10 cellular contexts compared by ENCODE assay signal in the genomic region with DNA sequence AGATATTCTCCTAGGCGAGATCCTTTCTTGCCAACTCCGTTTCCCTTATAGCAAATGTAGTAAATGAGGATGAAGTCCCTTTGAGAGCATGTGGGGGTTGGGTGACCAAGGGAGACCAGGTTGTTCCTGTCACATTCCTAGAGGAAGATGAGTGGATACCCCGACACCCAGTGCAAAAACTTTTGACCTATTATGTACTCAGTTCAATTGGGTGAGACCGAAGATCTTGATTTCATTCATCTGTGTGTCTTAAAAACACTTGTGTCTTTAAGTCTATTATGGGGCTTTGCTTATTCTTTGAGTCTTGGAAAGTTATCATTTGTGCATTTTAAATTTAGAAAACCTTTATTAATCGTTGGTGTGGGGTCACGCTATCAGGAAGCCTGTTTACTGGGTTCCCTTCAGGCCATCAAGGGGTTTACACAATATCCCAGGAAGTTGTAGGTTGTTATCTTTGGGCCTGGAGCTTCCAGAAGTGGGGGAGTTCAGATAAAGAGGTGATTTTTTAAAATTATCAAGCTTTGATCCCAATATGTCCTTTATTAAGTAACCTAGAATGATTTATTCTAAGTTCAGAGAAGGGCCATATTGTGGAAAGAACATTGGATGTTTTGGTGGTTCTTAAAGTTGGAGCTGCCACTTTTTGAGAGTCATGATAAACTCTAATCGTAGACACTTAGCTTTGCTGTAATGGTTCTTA. TPM values are rescaled to one million over a fixed set of nuclear protein-coding genes. Genes with fewer than 3 reads are reported as not detected.
DNase-seq lines count a peak whose midpoint lies in the region; ATAC-seq and TF ChIP-seq lines count a peak whose summit lies in the region.
"Had no signal": no experiment of that assay in that cellular context is flagged by ENCODE, and none has a peak within 500 bp of the region (broad histone marks: within the 10 kb centered on the region; RNA-seq: fewer than 3 reads in every experiment).

No MANE protein-coding gene starts in this region.

- no peak for TF ChIP-seq CTCF in retinal pigment epithelial cell (conservative IDR thresholded peaks at IDR 0.05; ENCODE audit: low read depth, low read length)

- no peak for ATAC-seq in activated CD4-positive, CD25-positive, alpha-beta regulatory T cell treated with anti-CD3 and anti-CD28 coated beads, Interleukin-2, amount 50 U/mL, for 24 hours

- H3K9ac ChIP-seq in ES-I3 (ENCODE audit: low read depth, low read length) = peak overlapping the region; percentile 84; the same call in 1 of the 2 replicates

- peaks cover 26% of the 10 kb centered on the region for H3K4me1 ChIP-seq in ES-I3 (ENCODE audit: insufficient read depth, low read length)

- H3K27ac Mint-ChIP-seq in activated T-helper 1 cell treated with anti-CD3 and anti-CD28 coated beads, Interleukin-12 subunit alpha, Interleukin-12 subunit beta, Interleukin-2, Interleukin-4 antibody, amounts not matched to agents 30 ng/mL and 10 ng/mL and 1 ng/mL, durations not matched to agents 14 hours and 24 hours and 36 hours = no peak overlapping the region
- H3K27ac Mint-ChIP-seq: activated T-cell treated with anti-CD3 and anti-CD28 coated beads, Interleukin-2, amount 50 U/mL, for 24 hours had no signal

- H3K9me3 ChIP-seq in ES-I3 (ENCODE audit: control insufficient read depth, insufficient read depth, low read length) = no peaks in the 10 kb centered on the region

- no peak for DNase-seq in activated T-helper 1 cell treated with anti-CD3 and anti-CD28 coated beads, Interleukin-12 subunit alpha, Interleukin-12 subunit beta, Interleukin-2, Interleukin-4 antibody, amounts not matched to agents 30 ng/mL and 10 ng/mL and 1 ng/mL, durations not matched to agents 14 hours and 24 hours and 36 hours (ENCODE audit: low spot score)
- DNase-seq in glomerular visceral epithelial cell (ENCODE audit: extremely low spot score) (peak; percentile 22), retinal pigment epithelial cell (ENCODE audit: low read depth) (no peak), T-helper 9 cell (no peak)
- no peak for DNase-seq in stimulated activated CD4-positive, alpha-beta T cell treated with anti-CD3 and anti-CD28 coated beads, Interleukin-4, amount 100 ng/mL, for 24 hours
- no peak for DNase-seq in stimulated activated CD4-positive, alpha-beta T cell treated with anti-CD3 and anti-CD28 coated beads, Interleukin-2, amount 100 ng/mL, for 48 hours
- DNase-seq: activated T-cell treated with anti-CD3 and anti-CD28 coated beads, Interleukin-2, amount 50 U/mL, for 24 hours; NCI-H2081 had no signal

- H3K4me1 Mint-ChIP-seq in activated T-helper 1 cell treated with anti-CD3 and anti-CD28 coated beads, Interleukin-12 subunit alpha, Interleukin-12 subunit beta, Interleukin-2, Interleukin-4 antibody, amounts not matched to agents 30 ng/mL and 10 ng/mL and 1 ng/mL, durations not matched to agents 14 hours and 24 hours and 36 hours (ENCODE audit: low read depth) = peaks cover 12% of the 10 kb centered on the region

- H3K27me3 Mint-ChIP-seq in activated T-helper 1 cell treated with anti-CD3 and anti-CD28 coated beads, Interleukin-12 subunit alpha, Interleukin-12 subunit beta, Interleukin-2, Interleukin-4 antibody, amounts not matched to agents 30 ng/mL and 10 ng/mL and 1 ng/mL, durations not matched to agents 14 hours and 24 hours and 36 hours (ENCODE audit: insufficient read depth) = peaks cover 53% of the 10 kb centered on the region

- H3K9me3 Mint-ChIP-seq in activated T-helper 1 cell treated with anti-CD3 and anti-CD28 coated beads, Interleukin-12 subunit alpha, Interleukin-12 subunit beta, Interleukin-2, Interleukin-4 antibody, amounts not matched to agents 30 ng/mL and 10 ng/mL and 1 ng/mL, durations not matched to agents 14 hours and 24 hours and 36 hours = no peaks in the 10 kb centered on the region
- H3K9me3 Mint-ChIP-seq: activated T-cell treated with anti-CD3 and anti-CD28 coated beads, Interleukin-2, amount 50 U/mL, for 24 hours had no signal

- intact Hi-C loops in activated T-helper 1 cell treated with anti-CD3 and anti-CD28 coated beads, Interleukin-12 subunit alpha, Interleukin-12 subunit beta, Interleukin-2, Interleukin-4 antibody, amounts not matched to agents 30 ng/mL and 10 ng/mL and 1 ng/mL, durations not matched to agents 14 hours and 24 hours and 36 hours (cut with micrococcal nuclease) = loop anchor here (5.0 to 10.0 kb wide), 4 partner anchors 37 to 547 kb away; a partner anchor contains a TSS

- 0 out of 2 replicates have a peak, but pooled peaks cover 6% of the 10 kb centered on the region for H3K36me3 ChIP-seq in ES-I3 (ENCODE audit: insufficient read depth, low read length)

- H3K4me3 ChIP-seq in retinal pigment epithelial cell (ENCODE audit: low read length) = peak overlapping the region; percentile 85

- H3K4me3 Mint-ChIP-seq in activated T-helper 1 cell treated with anti-CD3 and anti-CD28 coated beads, Interleukin-12 subunit alpha, Interleukin-12 subunit beta, Interleukin-2, Interleukin-4 antibody, amounts not matched to agents 30 ng/mL and 10 ng/mL and 1 ng/mL, durations not matched to agents 14 hours and 24 hours and 36 hours = peak overlapping the region; percentile 51

- peaks cover 2% of the 10 kb centered on the region for H3K36me3 Mint-ChIP-seq in activated T-helper 1 cell treated with anti-CD3 and anti-CD28 coated beads, Interleukin-12 subunit alpha, Interleukin-12 subunit beta, Interleukin-2, Interleukin-4 antibody, amounts not matched to agents 30 ng/mL and 10 ng/mL and 1 ng/mL, durations not matched to agents 14 hours and 24 hours and 36 hours (ENCODE audit: low read depth)

RNA-seq across cellular contexts. Expression of a gene that starts 2.8 kb away (rescaled TPM):
- 27.6 and 29.6 TPM in 2 replicates for total RNA-seq in activated T-helper 1 cell treated with anti-CD3 and anti-CD28 coated beads, Interleukin-12 subunit alpha, Interleukin-12 subunit beta, Interleukin-2, Interleukin-4 antibody, amounts not matched to agents 30 ng/mL and 10 ng/mL and 1 ng/mL, durations not matched to agents 14 hours and 24 hours and 36 hours
